ENCODE assay signal across 18 cellular contexts in genomic region chr1:229388876-229389580, GRCh38. TPM values are rescaled to one million over a fixed set of nuclear protein-coding genes. Genes with fewer than 3 reads are reported as not detected.
DNase-seq lines count a peak whose midpoint lies in the region; ATAC-seq and TF ChIP-seq lines count a peak whose summit lies in the region.
"Had no signal": no experiment of that assay in that cellular context is flagged by ENCODE, and none has a peak within 500 bp of the region (broad histone marks: within the 10 kb centered on the region; RNA-seq: fewer than 3 reads in every experiment).

No MANE protein-coding gene starts in this region.

- no peak overlapping the region for H3K27ac Mint-ChIP-seq in activated naive CD8-positive, alpha-beta T cell treated with anti-CD3 and anti-CD28 coated beads for 36 hours
- H3K27ac Mint-ChIP-seq in naive thymus-derived CD8-positive, alpha-beta T cell = no peak overlapping the region
- H3K27ac Mint-ChIP-seq: activated naive CD4-positive, alpha-beta T cell treated with anti-CD3 and anti-CD28 coated beads, Interleukin-2, amount 50 U/mL, for 24 hours had no signal

- POLR2A ChIA-PET in naive thymus-derived CD8-positive, alpha-beta T cell (lab: Charles Lee) = no interaction called here

- TF ChIP-seq CTCF in retinal pigment epithelial cell (conservative IDR thresholded peaks at IDR 0.05; ENCODE audit: low read depth, low read length) = no peak

- DNase-seq in GM04504 (ENCODE audit: low read depth) (peak; percentile 10), OCI-M1 (lab: John Stamatoyannopoulos, UW) (peak; percentile 35), dermis blood vessel endothelial cell (peak; percentile 8), retinal pigment epithelial cell (ENCODE audit: low read depth) (peak; percentile 54), GM19240 (ENCODE audit: insufficient read length, low spot score) (no peak), NCI-H526 treated with DMSO at 0.1 percent for 48 hours (lab: John Stamatoyannopoulos, UW) (no peak)
- no peak for DNase-seq in activated naive CD8-positive, alpha-beta T cell treated with anti-CD3 and anti-CD28 coated beads for 36 hours
- DNase-seq in naive thymus-derived CD8-positive, alpha-beta T cell = no peak
- DNase-seq: activated CD4-positive, CD25-positive, alpha-beta regulatory T cell; erythroblast; NCI-H1105; NCI-H345; stimulated activated naive CD8-positive, alpha-beta T cell treated with anti-CD3 and anti-CD28 coated beads, Interleukin-15, Interleukin-2, amounts not matched to agents 100 U/mL and 50 U/mL, for 24 hours had no signal

- no peak overlapping the region for H3K4me3 Mint-ChIP-seq in activated naive CD8-positive, alpha-beta T cell treated with anti-CD3 and anti-CD28 coated beads for 36 hours
- H3K4me3 Mint-ChIP-seq in naive thymus-derived CD8-positive, alpha-beta T cell = no peak overlapping the region
- H3K4me3 Mint-ChIP-seq: activated naive CD4-positive, alpha-beta T cell treated with anti-CD3 and anti-CD28 coated beads, Interleukin-2, amount 50 U/mL, for 24 hours; neural crest cell had no signal

- no peaks in the 10 kb centered on the region for H3K9me3 Mint-ChIP-seq in activated naive CD8-positive, alpha-beta T cell treated with anti-CD3 and anti-CD28 coated beads for 36 hours
- peaks cover 0 to 4% (median 0%) of the 10 kb centered on the region in 9 donors for H3K9me3 Mint-ChIP-seq in naive thymus-derived CD8-positive, alpha-beta T cell
- H3K9me3 Mint-ChIP-seq: activated naive CD4-positive, alpha-beta T cell treated with anti-CD3 and anti-CD28 coated beads, Interleukin-2, amount 50 U/mL, for 24 hours had no signal

- no peak overlapping the region for H3K4me3 ChIP-seq in retinal pigment epithelial cell (ENCODE audit: low read length)
- H3K4me3 ChIP-seq: lung, skin epidermis had no signal

- H3K27me3 Mint-ChIP-seq in activated naive CD8-positive, alpha-beta T cell treated with anti-CD3 and anti-CD28 coated beads for 36 hours = peaks cover 15% of the 10 kb centered on the region
- H3K27me3 Mint-ChIP-seq in naive thymus-derived CD8-positive, alpha-beta T cell = peaks cover 3 to 34% (median 19%) of the 10 kb centered on the region in 5 donors

- H3K4me1 Mint-ChIP-seq in activated naive CD8-positive, alpha-beta T cell treated with anti-CD3 and anti-CD28 coated beads for 36 hours = no peaks in the 10 kb centered on the region
- no peaks in the 10 kb centered on the region for H3K4me1 Mint-ChIP-seq in naive thymus-derived CD8-positive, alpha-beta T cell
- H3K4me1 Mint-ChIP-seq: activated naive CD4-positive, alpha-beta T cell treated with anti-CD3 and anti-CD28 coated beads, Interleukin-2, amount 50 U/mL, for 24 hours had no signal

- ATAC-seq in naive thymus-derived CD8-positive, alpha-beta T cell = no peak
- ATAC-seq: stimulated activated naive CD8-positive, alpha-beta T cell treated with anti-CD3 and anti-CD28 coated beads, Interleukin-15, Interleukin-2, amounts not matched to agents 100 U/mL and 50 U/mL, for 24 hours had no signal

- H3K36me3 Mint-ChIP-seq in activated naive CD8-positive, alpha-beta T cell treated with anti-CD3 and anti-CD28 coated beads for 36 hours = no peaks in the 10 kb centered on the region
- H3K36me3 Mint-ChIP-seq in naive thymus-derived CD8-positive, alpha-beta T cell = no peaks in the 10 kb centered on the region
- H3K36me3 Mint-ChIP-seq: activated naive CD4-positive, alpha-beta T cell treated with anti-CD3 and anti-CD28 coated beads, Interleukin-2, amount 50 U/mL, for 24 hours had no signal

RNA-seq across cellular contexts. Expression of gene ACTA1, which starts 44.9 kb away (rescaled TPM):
- total RNA-seq in dermis blood vessel endothelial cell = 0.17 TPM in 1 of 2 replicates, not detected in the other
- not detected for total RNA-seq in activated naive CD8-positive, alpha-beta T cell treated with anti-CD3 and anti-CD28 coated beads for 36 hours
- total RNA-seq in naive thymus-derived CD8-positive, alpha-beta T cell = under 1 TPM; 0.34 to 0.36 TPM
- not detected for polyA plus RNA-seq in naive thymus-derived CD8-positive, alpha-beta T cell
- total RNA-seq: OCI-LY7 had no signal

RNA-seq across cellular contexts. Expression of gene CCSAP, which starts 46.2 kb away (rescaled TPM):
- total RNA-seq in dermis blood vessel endothelial cell = 5.6 and 8.5 TPM in 2 replicates
- total RNA-seq in activated naive CD8-positive, alpha-beta T cell treated with anti-CD3 and anti-CD28 coated beads for 36 hours = 1 to 10 TPM; 7.6 to 8.2 TPM
- total RNA-seq in naive thymus-derived CD8-positive, alpha-beta T cell = 1 to 10 TPM; 8.0 to 9.2 TPM
- polyA plus RNA-seq in naive thymus-derived CD8-positive, alpha-beta T cell = 1 to 10 TPM; 1.2 to 1.5 (median 1.3) TPM

Comparison
In these comparisons a context has a peak if more than half of its experiments do, and no peak if none do; other contexts are left out.
1. DNase-seq: peak in GM04504 (single experiment), OCI-M1 (single experiment), dermis blood vessel endothelial cell (single experiment) and retinal pigment epithelial cell (single experiment); none in activated naive CD8-positive, alpha-beta T cell treated with anti-CD3 and anti-CD28 coated beads for 36 hours (single experiment), GM19240 (single experiment), naive thymus-derived CD8-positive, alpha-beta T cell (0 of 10) and NCI-H526 treated with DMSO at 0.1 percent for 48 hours (single experiment).